ENCODE assay signal across 1 cellular context in the genomic region with DNA sequence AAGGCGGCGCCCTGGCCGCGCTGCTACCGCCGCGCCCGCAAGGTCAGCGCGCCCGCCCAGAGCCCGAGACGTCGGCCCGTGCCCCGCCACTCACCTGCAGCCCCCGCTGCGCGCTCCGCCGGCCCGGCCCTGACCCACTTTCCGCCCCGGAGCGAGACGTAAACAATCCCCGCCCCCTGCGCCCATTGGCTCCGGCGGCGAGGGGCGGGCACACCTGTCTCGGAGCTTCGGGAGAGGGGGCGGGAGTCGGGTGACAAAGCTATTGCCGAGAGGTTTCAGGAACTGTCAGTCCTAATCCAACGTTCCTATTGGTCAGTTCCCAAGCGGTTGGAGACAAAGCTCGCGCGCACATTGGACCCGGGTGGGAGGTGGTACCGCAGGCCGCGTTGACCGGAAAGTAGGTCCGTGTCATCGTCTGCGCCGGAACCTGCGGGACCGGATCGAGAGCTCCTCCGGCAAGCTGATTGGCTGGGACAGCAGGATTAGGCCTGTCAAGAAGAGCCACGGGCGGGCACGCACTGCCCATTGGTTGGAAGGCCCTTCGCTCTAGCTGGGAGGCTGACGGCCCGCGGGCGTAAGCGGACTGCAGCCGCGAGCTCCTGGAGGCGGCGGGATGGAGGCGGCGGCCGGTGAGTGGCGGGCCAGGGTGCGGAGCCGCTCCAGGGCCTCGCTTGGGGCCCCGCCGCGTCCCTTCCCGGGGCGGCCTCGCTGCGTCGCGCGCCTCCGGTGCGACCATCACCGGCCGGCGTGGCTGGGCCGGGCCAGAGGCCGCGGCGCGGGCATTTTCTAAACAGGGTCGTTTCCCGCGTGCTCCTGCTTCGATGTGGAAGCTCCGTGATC.
TF ChIP-seq lines count a peak whose summit lies in the region.

A gene with protein sequence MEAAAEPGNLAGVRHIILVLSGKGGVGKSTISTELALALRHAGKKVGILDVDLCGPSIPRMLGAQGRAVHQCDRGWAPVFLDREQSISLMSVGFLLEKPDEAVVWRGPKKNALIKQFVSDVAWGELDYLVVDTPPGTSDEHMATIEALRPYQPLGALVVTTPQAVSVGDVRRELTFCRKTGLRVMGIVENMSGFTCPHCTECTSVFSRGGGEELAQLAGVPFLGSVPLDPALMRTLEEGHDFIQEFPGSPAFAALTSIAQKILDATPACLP (plus strand): TSS at position 553 of the 840 bp plus-strand sequence. CDS start 61 bp downstream, at position 614.
A gene (minus strand): TSS at position 164 of the 840 bp plus-strand sequence. CDS start 1,088 bp downstream, outside the sequence.

TF ChIP-seq in K562, 482 proteins besides CTCF, POLR2A, EP300 and RAD21 (continued from another document and continues in another):
- TF ChIP-seq, protein P1, sequence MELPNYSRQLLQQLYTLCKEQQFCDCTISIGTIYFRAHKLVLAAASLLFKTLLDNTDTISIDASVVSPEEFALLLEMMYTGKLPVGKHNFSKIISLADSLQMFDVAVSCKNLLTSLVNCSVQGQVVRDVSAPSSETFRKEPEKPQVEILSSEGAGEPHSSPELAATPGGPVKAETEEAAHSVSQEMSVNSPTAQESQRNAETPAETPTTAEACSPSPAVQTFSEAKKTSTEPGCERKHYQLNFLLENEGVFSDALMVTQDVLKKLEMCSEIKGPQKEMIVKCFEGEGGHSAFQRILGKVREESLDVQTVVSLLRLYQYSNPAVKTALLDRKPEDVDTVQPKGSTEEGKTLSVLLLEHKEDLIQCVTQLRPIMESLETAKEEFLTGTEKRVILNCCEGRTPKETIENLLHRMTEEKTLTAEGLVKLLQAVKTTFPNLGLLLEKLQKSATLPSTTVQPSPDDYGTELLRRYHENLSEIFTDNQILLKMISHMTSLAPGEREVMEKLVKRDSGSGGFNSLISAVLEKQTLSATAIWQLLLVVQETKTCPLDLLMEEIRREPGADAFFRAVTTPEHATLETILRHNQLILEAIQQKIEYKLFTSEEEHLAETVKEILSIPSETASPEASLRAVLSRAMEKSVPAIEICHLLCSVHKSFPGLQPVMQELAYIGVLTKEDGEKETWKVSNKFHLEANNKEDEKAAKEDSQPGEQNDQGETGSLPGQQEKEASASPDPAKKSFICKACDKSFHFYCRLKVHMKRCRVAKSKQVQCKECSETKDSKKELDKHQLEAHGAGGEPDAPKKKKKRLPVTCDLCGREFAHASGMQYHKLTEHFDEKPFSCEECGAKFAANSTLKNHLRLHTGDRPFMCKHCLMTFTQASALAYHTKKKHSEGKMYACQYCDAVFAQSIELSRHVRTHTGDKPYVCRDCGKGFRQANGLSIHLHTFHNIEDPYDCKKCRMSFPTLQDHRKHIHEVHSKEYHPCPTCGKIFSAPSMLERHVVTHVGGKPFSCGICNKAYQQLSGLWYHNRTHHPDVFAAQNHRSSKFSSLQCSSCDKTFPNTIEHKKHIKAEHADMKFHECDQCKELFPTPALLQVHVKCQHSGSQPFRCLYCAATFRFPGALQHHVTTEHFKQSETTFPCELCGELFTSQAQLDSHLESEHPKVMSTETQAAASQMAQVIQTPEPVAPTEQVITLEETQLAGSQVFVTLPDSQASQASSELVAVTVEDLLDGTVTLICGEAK (IDR thresholded peaks at IDR 0.05), result peak; percentile 99
- TF ChIP-seq, protein P1 (CRISPR knock-in tag; IDR thresholded peaks at IDR 0.05), result no peak
- TF ChIP-seq, protein P2, sequence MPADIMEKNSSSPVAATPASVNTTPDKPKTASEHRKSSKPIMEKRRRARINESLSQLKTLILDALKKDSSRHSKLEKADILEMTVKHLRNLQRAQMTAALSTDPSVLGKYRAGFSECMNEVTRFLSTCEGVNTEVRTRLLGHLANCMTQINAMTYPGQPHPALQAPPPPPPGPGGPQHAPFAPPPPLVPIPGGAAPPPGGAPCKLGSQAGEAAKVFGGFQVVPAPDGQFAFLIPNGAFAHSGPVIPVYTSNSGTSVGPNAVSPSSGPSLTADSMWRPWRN (IDR thresholded peaks at IDR 0.05; ENCODE audit: low read depth), result no peak
- TF ChIP-seq HDAC1 (IDR thresholded peaks at IDR 0.05) (no peak; a peak in 1 of 4 replicates), STAG1 (CRISPR knock-in tag; IDR thresholded peaks at IDR 0.05; ENCODE audit: borderline replicate concordance) (no peak), ZBTB1 (CRISPR knock-in tag; IDR thresholded peaks at IDR 0.05; ENCODE audit: borderline replicate concordance, low read depth) (no peak), CBX1 (IDR thresholded peaks at IDR 0.05; ENCODE audit: low read depth) (no peak), PRPF4 (IDR thresholded peaks at IDR 0.05; ENCODE audit: insufficient read depth, low read depth, low read length, poor library complexity, severe bottlenecking) (no peak), MBD2 (IDR thresholded peaks at IDR 0.05; ENCODE audit: borderline replicate concordance, low read depth) (peak; percentile 99), KLF13 (tag; IDR thresholded peaks at IDR 0.05; ENCODE audit: borderline replicate concordance, low read depth) (no peak), KLF16 (IDR thresholded peaks at IDR 0.05) (no peak), ZNF445 (CRISPR knock-in tag; IDR thresholded peaks at IDR 0.05; ENCODE audit: low read depth) (no peak), ZNF282 (CRISPR knock-in tag; IDR thresholded peaks at IDR 0.05) (no peak)
- TF ChIP-seq, protein P3, sequence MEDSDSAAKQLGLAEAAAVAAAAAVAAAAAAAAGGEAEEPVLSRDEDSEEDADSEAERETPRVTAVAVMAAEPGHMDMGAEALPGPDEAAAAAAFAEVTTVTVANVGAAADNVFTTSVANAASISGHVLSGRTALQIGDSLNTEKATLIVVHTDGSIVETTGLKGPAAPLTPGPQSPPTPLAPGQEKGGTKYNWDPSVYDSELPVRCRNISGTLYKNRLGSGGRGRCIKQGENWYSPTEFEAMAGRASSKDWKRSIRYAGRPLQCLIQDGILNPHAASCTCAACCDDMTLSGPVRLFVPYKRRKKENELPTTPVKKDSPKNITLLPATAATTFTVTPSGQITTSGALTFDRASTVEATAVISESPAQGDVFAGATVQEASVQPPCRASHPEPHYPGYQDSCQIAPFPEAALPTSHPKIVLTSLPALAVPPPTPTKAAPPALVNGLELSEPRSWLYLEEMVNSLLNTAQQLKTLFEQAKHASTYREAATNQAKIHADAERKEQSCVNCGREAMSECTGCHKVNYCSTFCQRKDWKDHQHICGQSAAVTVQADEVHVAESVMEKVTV (CRISPR knock-in tag; IDR thresholded peaks at IDR 0.05), result no peak
- TF ChIP-seq, protein P4, sequence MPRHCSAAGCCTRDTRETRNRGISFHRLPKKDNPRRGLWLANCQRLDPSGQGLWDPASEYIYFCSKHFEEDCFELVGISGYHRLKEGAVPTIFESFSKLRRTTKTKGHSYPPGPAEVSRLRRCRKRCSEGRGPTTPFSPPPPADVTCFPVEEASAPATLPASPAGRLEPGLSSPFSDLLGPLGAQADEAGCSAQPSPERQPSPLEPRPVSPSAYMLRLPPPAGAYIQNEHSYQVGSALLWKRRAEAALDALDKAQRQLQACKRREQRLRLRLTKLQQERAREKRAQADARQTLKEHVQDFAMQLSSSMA (CRISPR knock-in tag; IDR thresholded peaks at IDR 0.05), result no peak
- TF ChIP-seq, protein P5, sequence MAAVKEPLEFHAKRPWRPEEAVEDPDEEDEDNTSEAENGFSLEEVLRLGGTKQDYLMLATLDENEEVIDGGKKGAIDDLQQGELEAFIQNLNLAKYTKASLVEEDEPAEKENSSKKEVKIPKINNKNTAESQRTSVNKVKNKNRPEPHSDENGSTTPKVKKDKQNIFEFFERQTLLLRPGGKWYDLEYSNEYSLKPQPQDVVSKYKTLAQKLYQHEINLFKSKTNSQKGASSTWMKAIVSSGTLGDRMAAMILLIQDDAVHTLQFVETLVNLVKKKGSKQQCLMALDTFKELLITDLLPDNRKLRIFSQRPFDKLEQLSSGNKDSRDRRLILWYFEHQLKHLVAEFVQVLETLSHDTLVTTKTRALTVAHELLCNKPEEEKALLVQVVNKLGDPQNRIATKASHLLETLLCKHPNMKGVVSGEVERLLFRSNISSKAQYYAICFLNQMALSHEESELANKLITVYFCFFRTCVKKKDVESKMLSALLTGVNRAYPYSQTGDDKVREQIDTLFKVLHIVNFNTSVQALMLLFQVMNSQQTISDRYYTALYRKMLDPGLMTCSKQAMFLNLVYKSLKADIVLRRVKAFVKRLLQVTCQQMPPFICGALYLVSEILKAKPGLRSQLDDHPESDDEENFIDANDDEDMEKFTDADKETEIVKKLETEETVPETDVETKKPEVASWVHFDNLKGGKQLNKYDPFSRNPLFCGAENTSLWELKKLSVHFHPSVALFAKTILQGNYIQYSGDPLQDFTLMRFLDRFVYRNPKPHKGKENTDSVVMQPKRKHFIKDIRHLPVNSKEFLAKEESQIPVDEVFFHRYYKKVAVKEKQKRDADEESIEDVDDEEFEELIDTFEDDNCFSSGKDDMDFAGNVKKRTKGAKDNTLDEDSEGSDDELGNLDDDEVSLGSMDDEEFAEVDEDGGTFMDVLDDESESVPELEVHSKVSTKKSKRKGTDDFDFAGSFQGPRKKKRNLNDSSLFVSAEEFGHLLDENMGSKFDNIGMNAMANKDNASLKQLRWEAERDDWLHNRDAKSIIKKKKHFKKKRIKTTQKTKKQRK (IDR thresholded peaks at IDR 0.05; ENCODE audit: borderline replicate concordance, low read depth, low read length), result peak; percentile 95
- TF ChIP-seq, protein P6, sequence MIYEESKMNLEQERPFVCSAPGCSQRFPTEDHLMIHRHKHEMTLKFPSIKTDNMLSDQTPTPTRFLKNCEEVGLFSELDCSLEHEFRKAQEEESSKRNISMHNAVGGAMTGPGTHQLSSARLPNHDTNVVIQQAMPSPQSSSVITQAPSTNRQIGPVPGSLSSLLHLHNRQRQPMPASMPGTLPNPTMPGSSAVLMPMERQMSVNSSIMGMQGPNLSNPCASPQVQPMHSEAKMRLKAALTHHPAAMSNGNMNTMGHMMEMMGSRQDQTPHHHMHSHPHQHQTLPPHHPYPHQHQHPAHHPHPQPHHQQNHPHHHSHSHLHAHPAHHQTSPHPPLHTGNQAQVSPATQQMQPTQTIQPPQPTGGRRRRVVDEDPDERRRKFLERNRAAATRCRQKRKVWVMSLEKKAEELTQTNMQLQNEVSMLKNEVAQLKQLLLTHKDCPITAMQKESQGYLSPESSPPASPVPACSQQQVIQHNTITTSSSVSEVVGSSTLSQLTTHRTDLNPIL (CRISPR knock-in tag; IDR thresholded peaks at IDR 0.05), result no peak
- TF ChIP-seq, protein P7, sequence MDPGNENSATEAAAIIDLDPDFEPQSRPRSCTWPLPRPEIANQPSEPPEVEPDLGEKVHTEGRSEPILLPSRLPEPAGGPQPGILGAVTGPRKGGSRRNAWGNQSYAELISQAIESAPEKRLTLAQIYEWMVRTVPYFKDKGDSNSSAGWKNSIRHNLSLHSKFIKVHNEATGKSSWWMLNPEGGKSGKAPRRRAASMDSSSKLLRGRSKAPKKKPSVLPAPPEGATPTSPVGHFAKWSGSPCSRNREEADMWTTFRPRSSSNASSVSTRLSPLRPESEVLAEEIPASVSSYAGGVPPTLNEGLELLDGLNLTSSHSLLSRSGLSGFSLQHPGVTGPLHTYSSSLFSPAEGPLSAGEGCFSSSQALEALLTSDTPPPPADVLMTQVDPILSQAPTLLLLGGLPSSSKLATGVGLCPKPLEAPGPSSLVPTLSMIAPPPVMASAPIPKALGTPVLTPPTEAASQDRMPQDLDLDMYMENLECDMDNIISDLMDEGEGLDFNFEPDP (CRISPR knock-in tag; IDR thresholded peaks at IDR 0.05), result no peak
- TF ChIP-seq, protein P8, sequence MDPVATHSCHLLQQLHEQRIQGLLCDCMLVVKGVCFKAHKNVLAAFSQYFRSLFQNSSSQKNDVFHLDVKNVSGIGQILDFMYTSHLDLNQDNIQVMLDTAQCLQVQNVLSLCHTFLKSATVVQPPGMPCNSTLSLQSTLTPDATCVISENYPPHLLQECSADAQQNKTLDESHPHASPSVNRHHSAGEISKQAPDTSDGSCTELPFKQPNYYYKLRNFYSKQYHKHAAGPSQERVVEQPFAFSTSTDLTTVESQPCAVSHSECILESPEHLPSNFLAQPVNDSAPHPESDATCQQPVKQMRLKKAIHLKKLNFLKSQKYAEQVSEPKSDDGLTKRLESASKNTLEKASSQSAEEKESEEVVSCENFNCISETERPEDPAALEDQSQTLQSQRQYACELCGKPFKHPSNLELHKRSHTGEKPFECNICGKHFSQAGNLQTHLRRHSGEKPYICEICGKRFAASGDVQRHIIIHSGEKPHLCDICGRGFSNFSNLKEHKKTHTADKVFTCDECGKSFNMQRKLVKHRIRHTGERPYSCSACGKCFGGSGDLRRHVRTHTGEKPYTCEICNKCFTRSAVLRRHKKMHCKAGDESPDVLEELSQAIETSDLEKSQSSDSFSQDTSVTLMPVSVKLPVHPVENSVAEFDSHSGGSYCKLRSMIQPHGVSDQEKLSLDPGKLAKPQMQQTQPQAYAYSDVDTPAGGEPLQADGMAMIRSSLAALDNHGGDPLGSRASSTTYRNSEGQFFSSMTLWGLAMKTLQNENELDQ (CRISPR knock-in tag; IDR thresholded peaks at IDR 0.05; ENCODE audit: borderline replicate concordance), result no peak
